ENCODE assay signal across 1 cellular context in the genomic region with DNA sequence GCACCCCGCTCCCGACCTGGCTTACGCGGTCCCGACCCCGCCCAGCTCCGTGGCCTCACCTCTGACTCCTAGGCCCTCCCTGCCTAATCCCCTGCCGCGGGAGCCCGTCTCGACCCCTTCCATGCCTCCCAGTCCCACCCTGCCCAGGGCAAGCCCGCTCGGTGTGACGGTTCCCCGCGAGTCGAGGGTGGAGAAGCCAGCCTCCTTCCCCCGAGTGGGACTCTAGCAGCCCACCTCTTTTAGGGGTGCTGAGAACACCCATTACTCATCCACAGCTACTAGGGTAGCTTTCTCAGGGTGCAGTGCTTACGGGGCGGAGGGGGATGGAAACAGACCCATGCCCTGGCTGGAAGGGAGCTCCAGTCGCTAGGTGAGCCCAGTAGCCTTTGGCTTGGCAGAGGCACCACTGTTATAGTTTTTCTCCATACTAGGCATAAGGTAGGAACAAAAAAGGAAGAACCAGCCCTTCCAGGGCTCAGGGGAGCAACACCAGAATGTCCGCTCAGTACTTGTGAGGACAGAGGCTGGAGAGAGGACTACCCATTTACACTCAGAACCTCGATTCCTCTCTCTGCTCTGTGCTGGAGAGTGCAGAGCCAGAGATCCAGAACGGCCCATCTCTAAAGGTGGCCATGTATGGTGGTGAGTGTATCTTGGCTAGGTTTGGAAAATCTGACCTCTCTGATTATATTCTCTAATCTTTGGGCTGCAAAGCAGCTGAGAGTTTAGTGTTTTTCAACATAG.
A peak's percentile ranks its signal among the peaks of the same experiment; 100 is the strongest.
TF ChIP-seq lines count a peak whose summit lies in the region.

No MANE protein-coding gene starts in this region.

TF ChIP-seq in K562, 482 proteins besides CTCF, POLR2A, EP300 and RAD21 (continued from another document):
- TF ChIP-seq, protein P1, sequence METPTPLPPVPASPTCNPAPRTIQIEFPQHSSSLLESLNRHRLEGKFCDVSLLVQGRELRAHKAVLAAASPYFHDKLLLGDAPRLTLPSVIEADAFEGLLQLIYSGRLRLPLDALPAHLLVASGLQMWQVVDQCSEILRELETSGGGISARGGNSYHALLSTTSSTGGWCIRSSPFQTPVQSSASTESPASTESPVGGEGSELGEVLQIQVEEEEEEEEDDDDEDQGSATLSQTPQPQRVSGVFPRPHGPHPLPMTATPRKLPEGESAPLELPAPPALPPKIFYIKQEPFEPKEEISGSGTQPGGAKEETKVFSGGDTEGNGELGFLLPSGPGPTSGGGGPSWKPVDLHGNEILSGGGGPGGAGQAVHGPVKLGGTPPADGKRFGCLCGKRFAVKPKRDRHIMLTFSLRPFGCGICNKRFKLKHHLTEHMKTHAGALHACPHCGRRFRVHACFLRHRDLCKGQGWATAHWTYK (CRISPR knock-in tag; IDR thresholded peaks at IDR 0.05) = peak; percentile 57; the same call in 1 of the 2 replicates
- no peak for TF ChIP-seq ESRRB (CRISPR knock-in tag; IDR thresholded peaks at IDR 0.05; ENCODE audit: borderline replicate concordance)
- TF ChIP-seq ZFP1 (CRISPR knock-in tag; IDR thresholded peaks at IDR 0.05) = no peak
- TF ChIP-seq HDAC6 (IDR thresholded peaks at IDR 0.05; ENCODE audit: low read depth, low read length) = no peak
- TF ChIP-seq, protein P2, sequence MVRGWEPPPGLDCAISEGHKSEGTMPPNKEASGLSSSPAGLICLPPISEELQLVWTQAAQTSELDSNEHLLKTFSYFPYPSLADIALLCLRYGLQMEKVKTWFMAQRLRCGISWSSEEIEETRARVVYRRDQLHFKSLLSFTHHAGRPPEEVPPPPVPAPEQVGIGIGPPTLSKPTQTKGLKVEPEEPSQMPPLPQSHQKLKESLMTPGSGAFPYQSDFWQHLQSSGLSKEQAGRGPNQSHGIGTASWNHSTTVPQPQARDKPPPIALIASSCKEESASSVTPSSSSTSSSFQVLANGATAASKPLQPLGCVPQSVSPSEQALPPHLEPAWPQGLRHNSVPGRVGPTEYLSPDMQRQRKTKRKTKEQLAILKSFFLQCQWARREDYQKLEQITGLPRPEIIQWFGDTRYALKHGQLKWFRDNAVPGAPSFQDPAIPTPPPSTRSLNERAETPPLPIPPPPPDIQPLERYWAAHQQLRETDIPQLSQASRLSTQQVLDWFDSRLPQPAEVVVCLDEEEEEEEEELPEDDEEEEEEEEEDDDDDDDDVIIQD (CRISPR knock-in tag; IDR thresholded peaks at IDR 0.05) = 0 out of 2 replicates have a peak, but pooled peaks have one; percentile 53
- no peak for TF ChIP-seq MAFF (IDR thresholded peaks at IDR 0.05; ENCODE audit: low read length)
- TF ChIP-seq, protein P3, sequence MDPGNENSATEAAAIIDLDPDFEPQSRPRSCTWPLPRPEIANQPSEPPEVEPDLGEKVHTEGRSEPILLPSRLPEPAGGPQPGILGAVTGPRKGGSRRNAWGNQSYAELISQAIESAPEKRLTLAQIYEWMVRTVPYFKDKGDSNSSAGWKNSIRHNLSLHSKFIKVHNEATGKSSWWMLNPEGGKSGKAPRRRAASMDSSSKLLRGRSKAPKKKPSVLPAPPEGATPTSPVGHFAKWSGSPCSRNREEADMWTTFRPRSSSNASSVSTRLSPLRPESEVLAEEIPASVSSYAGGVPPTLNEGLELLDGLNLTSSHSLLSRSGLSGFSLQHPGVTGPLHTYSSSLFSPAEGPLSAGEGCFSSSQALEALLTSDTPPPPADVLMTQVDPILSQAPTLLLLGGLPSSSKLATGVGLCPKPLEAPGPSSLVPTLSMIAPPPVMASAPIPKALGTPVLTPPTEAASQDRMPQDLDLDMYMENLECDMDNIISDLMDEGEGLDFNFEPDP (CRISPR knock-in tag; IDR thresholded peaks at IDR 0.05) = no peak
- TF ChIP-seq, protein P4, sequence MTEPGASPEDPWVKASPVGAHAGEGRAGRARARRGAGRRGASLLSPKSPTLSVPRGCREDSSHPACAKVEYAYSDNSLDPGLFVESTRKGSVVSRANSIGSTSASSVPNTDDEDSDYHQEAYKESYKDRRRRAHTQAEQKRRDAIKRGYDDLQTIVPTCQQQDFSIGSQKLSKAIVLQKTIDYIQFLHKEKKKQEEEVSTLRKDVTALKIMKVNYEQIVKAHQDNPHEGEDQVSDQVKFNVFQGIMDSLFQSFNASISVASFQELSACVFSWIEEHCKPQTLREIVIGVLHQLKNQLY (CRISPR knock-in tag; conservative IDR thresholded peaks at IDR 0.05) = 0 out of 4 replicates have a peak, but pooled peaks of 1 of the 2 experiments have one; percentile 37
- 0 out of 2 replicates have a peak, but pooled peaks have one; percentile 58 for TF ChIP-seq OTX1 (CRISPR knock-in tag; IDR thresholded peaks at IDR 0.05)
- no peak for TF ChIP-seq ZEB2 (IDR thresholded peaks at IDR 0.05)
- no peak for TF ChIP-seq SRSF3 (IDR thresholded peaks at IDR 0.05; ENCODE audit: insufficient read depth, low read length)
- no peak for TF ChIP-seq MCM2 (IDR thresholded peaks at IDR 0.05; ENCODE audit: low read depth)
- no peak for TF ChIP-seq MTA1 (IDR thresholded peaks at IDR 0.05; ENCODE audit: borderline replicate concordance)
- TF ChIP-seq ZNF217 (CRISPR knock-in tag; IDR thresholded peaks at IDR 0.05) = no peak
- TF ChIP-seq, protein P5, sequence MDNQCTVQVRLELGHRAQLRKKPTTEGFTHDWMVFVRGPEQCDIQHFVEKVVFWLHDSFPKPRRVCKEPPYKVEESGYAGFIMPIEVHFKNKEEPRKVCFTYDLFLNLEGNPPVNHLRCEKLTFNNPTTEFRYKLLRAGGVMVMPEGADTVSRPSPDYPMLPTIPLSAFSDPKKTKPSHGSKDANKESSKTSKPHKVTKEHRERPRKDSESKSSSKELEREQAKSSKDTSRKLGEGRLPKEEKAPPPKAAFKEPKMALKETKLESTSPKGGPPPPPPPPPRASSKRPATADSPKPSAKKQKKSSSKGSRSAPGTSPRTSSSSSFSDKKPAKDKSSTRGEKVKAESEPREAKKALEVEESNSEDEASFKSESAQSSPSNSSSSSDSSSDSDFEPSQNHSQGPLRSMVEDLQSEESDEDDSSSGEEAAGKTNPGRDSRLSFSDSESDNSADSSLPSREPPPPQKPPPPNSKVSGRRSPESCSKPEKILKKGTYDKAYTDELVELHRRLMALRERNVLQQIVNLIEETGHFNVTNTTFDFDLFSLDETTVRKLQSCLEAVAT (IDR thresholded peaks at IDR 0.05) = no peak
- TF ChIP-seq, protein P6, sequence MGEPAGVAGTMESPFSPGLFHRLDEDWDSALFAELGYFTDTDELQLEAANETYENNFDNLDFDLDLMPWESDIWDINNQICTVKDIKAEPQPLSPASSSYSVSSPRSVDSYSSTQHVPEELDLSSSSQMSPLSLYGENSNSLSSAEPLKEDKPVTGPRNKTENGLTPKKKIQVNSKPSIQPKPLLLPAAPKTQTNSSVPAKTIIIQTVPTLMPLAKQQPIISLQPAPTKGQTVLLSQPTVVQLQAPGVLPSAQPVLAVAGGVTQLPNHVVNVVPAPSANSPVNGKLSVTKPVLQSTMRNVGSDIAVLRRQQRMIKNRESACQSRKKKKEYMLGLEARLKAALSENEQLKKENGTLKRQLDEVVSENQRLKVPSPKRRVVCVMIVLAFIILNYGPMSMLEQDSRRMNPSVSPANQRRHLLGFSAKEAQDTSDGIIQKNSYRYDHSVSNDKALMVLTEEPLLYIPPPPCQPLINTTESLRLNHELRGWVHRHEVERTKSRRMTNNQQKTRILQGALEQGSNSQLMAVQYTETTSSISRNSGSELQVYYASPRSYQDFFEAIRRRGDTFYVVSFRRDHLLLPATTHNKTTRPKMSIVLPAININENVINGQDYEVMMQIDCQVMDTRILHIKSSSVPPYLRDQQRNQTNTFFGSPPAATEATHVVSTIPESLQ (CRISPR knock-in tag; IDR thresholded peaks at IDR 0.05) = no peak
- no peak for TF ChIP-seq NCOA1 (IDR thresholded peaks at IDR 0.05; ENCODE audit: low read depth)
- no peak for TF ChIP-seq MEIS2 (IDR thresholded peaks at IDR 0.05; ENCODE audit: partially characterized antibody)
- no peak for TF ChIP-seq ZNF146 (CRISPR knock-in tag; IDR thresholded peaks at IDR 0.05; ENCODE audit: unreplicated experiment)
- TF ChIP-seq ZNF316 (IDR thresholded peaks at IDR 0.05) = no peak
- TF ChIP-seq GATAD2A (IDR thresholded peaks at IDR 0.05) = no peak
- TF ChIP-seq PCBP1 (IDR thresholded peaks at IDR 0.05; ENCODE audit: low read depth, low read length, poor library complexity, severe bottlenecking) = no peak
- TF ChIP-seq, protein P7, sequence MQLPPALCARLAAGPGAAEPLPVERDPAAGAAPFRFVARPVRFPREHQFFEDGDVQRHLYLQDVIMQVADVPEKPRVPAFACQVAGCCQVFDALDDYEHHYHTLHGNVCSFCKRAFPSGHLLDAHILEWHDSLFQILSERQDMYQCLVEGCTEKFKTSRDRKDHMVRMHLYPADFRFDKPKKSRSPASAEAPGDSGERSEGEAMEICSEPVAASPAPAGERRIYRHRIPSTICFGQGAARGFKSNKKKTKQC (CRISPR knock-in tag; IDR thresholded peaks at IDR 0.05) = no peak
- TF ChIP-seq HDAC8 (tag; IDR thresholded peaks at IDR 0.05) = no peak
- no peak for TF ChIP-seq ZNF785 (CRISPR knock-in tag; IDR thresholded peaks at IDR 0.05)
- no peak for TF ChIP-seq CCAR2 (IDR thresholded peaks at IDR 0.05; ENCODE audit: low read depth, low read length)
- TF ChIP-seq ZNF57 (CRISPR knock-in tag; IDR thresholded peaks at IDR 0.05) = 0 out of 2 replicates have a peak, but pooled peaks have one; percentile 45
- no peak for TF ChIP-seq NCOA4 (IDR thresholded peaks at IDR 0.05; ENCODE audit: partially characterized antibody)
- TF ChIP-seq NFXL1 (CRISPR knock-in tag; IDR thresholded peaks at IDR 0.05) = no peak
